ENCODE assay signal across 1 cellular context in genomic region chr9:137058651-137059234, GRCh38.
TF ChIP-seq lines count a peak whose summit lies in the region.

No MANE protein-coding gene starts in this region.

TF ChIP-seq in HepG2, 621 proteins besides CTCF, POLR2A, EP300 and RAD21:
- TF ChIP-seq PPARG (CRISPR knock-in tag; conservative IDR thresholded peaks at IDR 0.05): peak; percentile 58; the same call in 1 of the 2 replicates
- TF ChIP-seq MAZ (IDR thresholded peaks at IDR 0.05; ENCODE audit: borderline replicate concordance, low read depth, low read length): no peak
- TF ChIP-seq MAZ (CRISPR knock-in tag; IDR thresholded peaks at IDR 0.05; ENCODE audit: low read depth): 0 out of 2 replicates have a peak, but pooled peaks have one; percentile 29
- no peak for TF ChIP-seq ZNF326 (CRISPR knock-in tag; IDR thresholded peaks at IDR 0.05; ENCODE audit: borderline replicate concordance)
- peak; percentile 97 for TF ChIP-seq ZNF3 (CRISPR knock-in tag; IDR thresholded peaks at IDR 0.05)
- 0 out of 2 replicates have a peak, but pooled peaks have one; percentile 25 for TF ChIP-seq ZNF441 (CRISPR knock-in tag; IDR thresholded peaks at IDR 0.05; ENCODE audit: borderline replicate concordance)
- TF ChIP-seq KDM1A (CRISPR knock-in tag; IDR thresholded peaks at IDR 0.05): peak; percentile 43; the same call in 1 of the 2 replicates
- TF ChIP-seq ZMYM3 (CRISPR knock-in tag; IDR thresholded peaks at IDR 0.05): peak; percentile 90
- TF ChIP-seq PAXIP1 (CRISPR knock-in tag; conservative IDR thresholded peaks at IDR 0.05): no peak
- peak; percentile 99 for TF ChIP-seq ZNF121 (CRISPR knock-in tag; IDR thresholded peaks at IDR 0.05)
- 0 out of 2 replicates have a peak, but pooled peaks have one; percentile 25 for TF ChIP-seq RXRA (CRISPR knock-in tag; IDR thresholded peaks at IDR 0.05)
- TF ChIP-seq ZBTB14 (CRISPR knock-in tag; IDR thresholded peaks at IDR 0.05): no peak
- no peak for TF ChIP-seq FOXA1 (IDR thresholded peaks at IDR 0.05)
- TF ChIP-seq FOXA1 (CRISPR knock-in tag; IDR thresholded peaks at IDR 0.05): 0 out of 2 replicates have a peak, but pooled peaks have one; percentile 4
- TF ChIP-seq MLX (CRISPR knock-in tag; IDR thresholded peaks at IDR 0.05): no peak
- TF ChIP-seq ZNF770 (CRISPR knock-in tag; IDR thresholded peaks at IDR 0.05): peak; percentile 98
- TF ChIP-seq KDM5A (IDR thresholded peaks at IDR 0.05; ENCODE audit: borderline replicate concordance, low read length): no peak
- peak; percentile 71; the same call in 1 of the 2 replicates for TF ChIP-seq ZSCAN25 (CRISPR knock-in tag; IDR thresholded peaks at IDR 0.05)
